In the genomic region with DNA sequence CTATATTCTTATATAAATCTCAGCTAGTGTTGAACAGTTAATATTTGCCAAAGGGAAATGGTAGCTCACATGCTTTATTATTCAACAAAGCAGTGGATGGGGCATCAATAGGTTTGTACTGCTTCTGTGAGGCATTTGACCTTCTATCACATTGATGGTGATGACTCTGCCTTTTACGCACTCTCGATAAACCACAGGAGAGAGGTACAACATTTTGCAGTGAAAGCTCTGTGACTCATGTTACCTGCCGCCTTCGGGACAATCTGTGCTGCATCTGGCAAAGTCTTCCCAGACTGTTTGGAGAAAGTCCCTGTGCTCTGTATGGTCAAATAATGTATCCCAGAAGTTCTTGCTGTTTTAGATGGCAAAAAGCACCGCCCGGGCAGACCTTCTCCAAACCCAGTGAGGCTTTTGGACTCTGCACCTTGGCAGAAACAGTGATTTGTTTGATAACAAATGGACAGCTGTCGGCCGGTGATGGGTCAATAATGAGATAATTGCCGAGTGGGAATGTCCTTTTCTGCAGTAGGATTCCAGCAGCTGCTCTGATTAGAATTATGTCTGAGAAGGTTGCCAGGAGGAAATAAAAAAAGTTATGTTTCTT, we compare ENCODE assay signal across 22 cellular contexts.
"Had no signal": no experiment of that assay in that cellular context is flagged by ENCODE, and none has a peak within 500 bp of the region (broad histone marks: within the 10 kb centered on the region; RNA-seq: fewer than 3 reads in every experiment).

No MANE protein-coding gene starts in this region.

- ATAC-seq: esophagus mucosa; heart right ventricle; lower lobe of right lung; mucosa of descending colon; natural killer cell treated with Interleukin-12 subunit alpha and Interleukin-12 subunit beta and Interleukin-15 and Interleukin-18, amount 100 ng/mL, for 72 hours; right cardiac atrium had no signal

- H3K4me1 ChIP-seq: heart right ventricle, lower lobe of right lung, tibial nerve had no signal

- H3K4me3 ChIP-seq: heart right ventricle, lower lobe of right lung, mucosa of descending colon, tibial nerve had no signal

- H3K27me3 ChIP-seq: tibial nerve had no signal

- H3K9me3 ChIP-seq: heart right ventricle, lower lobe of right lung, mucosa of descending colon, tibial nerve had no signal

- H3K36me3 ChIP-seq: heart right ventricle, lower lobe of right lung, tibial nerve had no signal

- H3K27ac ChIP-seq: heart right ventricle, lower lobe of right lung, tibial nerve had no signal

- DNase-seq: activated CD4-positive, alpha-beta memory T cell treated with anti-CD3 and anti-CD28 coated beads for 36 hours; activated CD4-positive, alpha-beta T cell treated with anti-CD3 and anti-CD28 coated beads, Interleukin-2, amount 10 ng/mL, durations not matched to agents 24 days and 14 days; activated CD4-positive, CD25-positive, alpha-beta regulatory T cell treated with anti-CD3 and anti-CD28 coated beads, Interleukin-2, amount 50 U/mL, for 72 hours; activated CD8-positive, alpha-beta memory T cell treated with anti-CD3 and anti-CD28 coated beads, Interleukin-2, amount 50 U/mL, for 4 hours; activated effector memory CD4-positive, alpha-beta T cell treated with anti-CD3 and anti-CD28 coated beads, Interleukin-2, amount 50 U/mL, for 16 hours; activated naive CD4-positive, alpha-beta T cell treated with anti-CD3 and anti-CD28 coated beads for 36 hours; activated naive CD8-positive, alpha-beta T cell treated with anti-CD3 and anti-CD28 coated beads, Interleukin-2, amount 10 ng/mL, durations not matched to agents 7 days and 5 days; activated T-cell treated with anti-CD3 and anti-CD28 coated beads, Interleukin-2, amount 50 U/mL, for 1 hour; amniotic stem cell; endodermal cell; foreskin melanocyte; heart right ventricle; lower lobe of right lung; mucosa of descending colon; posterior cingulate gyrus; right cardiac atrium; stimulated activated CD4-positive, alpha-beta T cell treated with anti-CD3 and anti-CD28 coated beads, Interleukin-2, amount 100 ng/mL, for 48 hours; stimulated activated naive CD4-positive, alpha-beta T cell treated with Interleukin-2 at 50 U/mL for 16 hours; T1000 had no signal
